16 cellular contexts compared by ENCODE assay signal in genomic region chr20:32731882-32732266, GRCh38. TPM values are rescaled to one million over a fixed set of nuclear protein-coding genes. Genes with fewer than 3 reads are reported as not detected.
DNase-seq lines count a peak whose midpoint lies in the region; FAIRE-seq and TF ChIP-seq lines count a peak whose summit lies in the region.
"Had no signal": no experiment of that assay in that cellular context is flagged by ENCODE, and none has a peak within 500 bp of the region (broad histone marks: within the 10 kb centered on the region; RNA-seq: fewer than 3 reads in every experiment).

No MANE protein-coding gene starts in this region.

- CTCF ChIA-PET in activated CD4-positive, alpha-beta memory T cell treated with anti-CD3 and anti-CD28 coated beads for 36 hours (lab: Charles Lee) = no interaction called here
- CTCF ChIA-PET in activated CD4-positive, alpha-beta memory T cell treated with anti-CD3 and anti-CD28 coated beads, Interleukin-2, amount 10 ng/mL, durations not matched to agents 7 days and 5 days (lab: Charles Lee) = interaction anchor here (2.6 kb wide), 1 partner anchor 46 kb away, joined by 9 read pairs; no protein-coding TSS in a partner anchor
- CTCF ChIA-PET in endothelial cell of umbilical vein (lab: Charles Lee) = interaction anchor here (2.5 kb wide), 1 partner anchor 46 kb away, joined by 10 read pairs; no protein-coding TSS in a partner anchor

- H3K4me1 Mint-ChIP-seq in activated CD4-positive, alpha-beta memory T cell treated with anti-CD3 and anti-CD28 coated beads for 36 hours (ENCODE audit: low read depth) = peaks cover 22% of the 10 kb centered on the region
- H3K4me1 Mint-ChIP-seq in activated CD4-positive, alpha-beta memory T cell treated with anti-CD3 and anti-CD28 coated beads, Interleukin-2, amount 10 ng/mL, durations not matched to agents 7 days and 5 days = peaks cover 26% of the 10 kb centered on the region

- no peak for TF ChIP-seq CTCF in endothelial cell of umbilical vein (IDR thresholded peaks at IDR 0.05; ENCODE audit: extremely low read depth in 1 of 2, insufficient read depth in 1 of 2, low read depth in 1 of 2, low read length in 2 of 2)
- TF ChIP-seq CTCF in BE2C (IDR thresholded peaks at IDR 0.05; ENCODE audit: low read depth, low read length) = no peak

- intact Hi-C loops in activated CD4-positive, alpha-beta memory T cell treated with anti-CD3 and anti-CD28 coated beads for 36 hours (cut with micrococcal nuclease) = no loop called here
- intact Hi-C loops in endothelial cell of umbilical vein (cut with micrococcal nuclease) = no loop called here

- H3K9me1 ChIP-seq in endothelial cell of umbilical vein (replicated peaks; ENCODE audit: control insufficient read depth, extremely low read depth, insufficient read depth, low read length) = no peaks in the 10 kb centered on the region

- H3K36me3 ChIP-seq in endothelial cell of umbilical vein (ENCODE audit: control insufficient read depth in 2 of 2, extremely low read depth in 1 of 2, insufficient read depth in 2 of 2, low read length in 2 of 2) = peaks cover 5 to 8% of the 10 kb centered on the region in 2 experiments
- no peaks in the 10 kb centered on the region for H3K36me3 ChIP-seq in BE2C

- TF ChIP-seq POLR2A in endothelial cell of umbilical vein (IDR thresholded peaks at IDR 0.05; ENCODE audit: low read depth, low read length) = no peak

- H3K4me1 ChIP-seq in endothelial cell of umbilical vein (ENCODE audit: control insufficient read depth, extremely low read depth, insufficient read depth, low read length) (no peaks in the 10 kb centered on the region), BE2C (no peaks in the 10 kb centered on the region)

- H3K79me2 ChIP-seq in endothelial cell of umbilical vein (ENCODE audit: control insufficient read depth, insufficient read depth, low read length) = peaks cover 17% of the 10 kb centered on the region

- H3K27me3 Mint-ChIP-seq in activated CD4-positive, alpha-beta memory T cell treated with anti-CD3 and anti-CD28 coated beads for 36 hours = no peaks in the 10 kb centered on the region
- H3K27me3 Mint-ChIP-seq in activated CD4-positive, alpha-beta memory T cell treated with anti-CD3 and anti-CD28 coated beads, Interleukin-2, amount 10 ng/mL, durations not matched to agents 7 days and 5 days = no peaks in the 10 kb centered on the region

- H2AFZ ChIP-seq in endothelial cell of umbilical vein (ENCODE audit: low read depth, low read length) = no peak overlapping the region

- dilution Hi-C loops in endothelial cell of umbilical vein (cut with MboI; ENCODE audit: extremely low pct_ligation_motif_present, low sequenced_read_pairs) = no loop called here

- H3K27me3 ChIP-seq in endothelial cell of umbilical vein (ENCODE audit: control insufficient read depth in 2 of 2, insufficient read depth in 2 of 2, low read length in 2 of 2) (no peaks in the 10 kb centered on the region), BE2C (no peaks in the 10 kb centered on the region)

- peak; percentile 20 for DNase-seq in activated CD4-positive, alpha-beta memory T cell treated with anti-CD3 and anti-CD28 coated beads for 36 hours
- no peak for DNase-seq in activated CD4-positive, alpha-beta memory T cell treated with anti-CD3 and anti-CD28 coated beads, Interleukin-2, amount 10 ng/mL, durations not matched to agents 7 days and 5 days
- DNase-seq in NOMO-1 treated with dmso at 0.1 percent for 144 hours (lab: John Stamatoyannopoulos, UW; ENCODE audit: unreplicated experiment) (peak; percentile 54), endothelial cell of umbilical vein (ENCODE audit: low read depth, low spot score) (no peak), renal cortical epithelial cell (ENCODE audit: low read depth) (peak; percentile 69), hippocampal formation (lab: John Stamatoyannopoulos, UW) (no peak), kidney tubule cell (ENCODE audit: low spot score) (no peak), BE2C (no peak)
- DNase-seq: foreskin melanocyte; NCI-H2227 treated with DMSO at 0.1 percent for 48 hours; Right ventricle myocardium superior; stimulated activated CD4-positive, alpha-beta T cell treated with anti-CD3 and anti-CD28 coated beads, Interleukin-4, amount 100 ng/mL, for 24 hours had no signal

- no TSS peak for BruUV-seq in endothelial cell of umbilical vein (replicated peaks; lab: Mats Ljungman, UMichigan)

- no peak overlapping the region for H3K9ac ChIP-seq in endothelial cell of umbilical vein (replicated peaks; ENCODE audit: extremely low read depth, insufficient read depth, low read length)

- H3K4me3 Mint-ChIP-seq in activated CD4-positive, alpha-beta memory T cell treated with anti-CD3 and anti-CD28 coated beads for 36 hours = no peak overlapping the region
- H3K4me3 Mint-ChIP-seq in activated CD4-positive, alpha-beta memory T cell treated with anti-CD3 and anti-CD28 coated beads, Interleukin-2, amount 10 ng/mL, durations not matched to agents 7 days and 5 days = no peak overlapping the region

- H3K9me3 Mint-ChIP-seq in activated CD4-positive, alpha-beta memory T cell treated with anti-CD3 and anti-CD28 coated beads for 36 hours = no peaks in the 10 kb centered on the region
- H3K9me3 Mint-ChIP-seq in activated CD4-positive, alpha-beta memory T cell treated with anti-CD3 and anti-CD28 coated beads, Interleukin-2, amount 10 ng/mL, durations not matched to agents 7 days and 5 days = no peaks in the 10 kb centered on the region

- no peaks in the 10 kb centered on the region for H4K20me1 ChIP-seq in endothelial cell of umbilical vein (replicated peaks; ENCODE audit: control insufficient read depth, extremely low read depth, insufficient read depth, low read length)

- no peak overlapping the region for H3K27ac Mint-ChIP-seq in activated CD4-positive, alpha-beta memory T cell treated with anti-CD3 and anti-CD28 coated beads for 36 hours
- H3K27ac Mint-ChIP-seq in activated CD4-positive, alpha-beta memory T cell treated with anti-CD3 and anti-CD28 coated beads, Interleukin-2, amount 10 ng/mL, durations not matched to agents 7 days and 5 days = no peak overlapping the region

- H3K9me3 ChIP-seq in endothelial cell of umbilical vein (replicated peaks; ENCODE audit: control insufficient read depth, insufficient read depth, low read length) = no peaks in the 10 kb centered on the region
- H3K9me3 ChIP-seq in BE2C = no peaks in the 10 kb centered on the region

- peaks cover under 1% of the 10 kb centered on the region for H3K36me3 Mint-ChIP-seq in activated CD4-positive, alpha-beta memory T cell treated with anti-CD3 and anti-CD28 coated beads for 36 hours
- H3K36me3 Mint-ChIP-seq in activated CD4-positive, alpha-beta memory T cell treated with anti-CD3 and anti-CD28 coated beads, Interleukin-2, amount 10 ng/mL, durations not matched to agents 7 days and 5 days (ENCODE audit: low read depth) = peaks cover 18% of the 10 kb centered on the region

- POLR2A ChIA-PET in activated CD4-positive, alpha-beta memory T cell treated with anti-CD3 and anti-CD28 coated beads for 36 hours (lab: Charles Lee) = no interaction called here
- POLR2A ChIA-PET in activated CD4-positive, alpha-beta memory T cell treated with anti-CD3 and anti-CD28 coated beads, Interleukin-2, amount 10 ng/mL, durations not matched to agents 7 days and 5 days (lab: Charles Lee) = no interaction called here
- POLR2A ChIA-PET in endothelial cell of umbilical vein (lab: Charles Lee) = no interaction called here

- no peak overlapping the region for H3K4me3 ChIP-seq in endothelial cell of umbilical vein (replicated peaks in 1 of 3; ENCODE audit: insufficient read depth in 1 of 3, low read depth in 1 of 3, low read length in 3 of 3)
- no peak overlapping the region for H3K4me3 ChIP-seq in BE2C (ENCODE audit: low read depth, low read length)

- H3K4me2 ChIP-seq in endothelial cell of umbilical vein (ENCODE audit: insufficient read depth, low read length) = no peak overlapping the region

- FAIRE-seq in endothelial cell of umbilical vein (lab: Jason Lieb, UNC) = peak; percentile 50
- FAIRE-seq: G401.6 had no signal

- no peak overlapping the region for H3K27ac ChIP-seq in endothelial cell of umbilical vein (ENCODE audit: insufficient read depth, low read depth, low read length)
- H3K27ac ChIP-seq: VCaP had no signal

RNA-seq across cellular contexts. Expression of gene COMMD7, which starts 11.4 kb away (rescaled TPM):
- 10 to 100 TPM; 38.1 to 39.6 TPM for total RNA-seq in activated CD4-positive, alpha-beta memory T cell treated with anti-CD3 and anti-CD28 coated beads for 36 hours
- total RNA-seq in activated CD4-positive, alpha-beta memory T cell treated with anti-CD3 and anti-CD28 coated beads, Interleukin-2, amount 10 ng/mL, durations not matched to agents 7 days and 5 days = 10 to 100 TPM; 61.7 to 62.6 TPM
- 55.9 and 58.8 TPM in 2 replicates for total RNA-seq in endothelial cell of umbilical vein
- 72.9 and 76.0 TPM in 2 replicates for polyA plus RNA-seq in endothelial cell of umbilical vein
- 85.7 and 89.0 TPM in 2 replicates for polyA plus RNA-seq in endothelial cell of umbilical vein (2011; cell fraction: cytosol; rRNA removed)
- 58.7 and 60.3 TPM in 2 replicates for polyA plus RNA-seq in endothelial cell of umbilical vein (2011; cell fraction: nucleus; rRNA removed)
- 78.0 and 85.7 TPM in 2 replicates for polyA plus RNA-seq in endothelial cell of umbilical vein (2012)
- polyA minus RNA-seq in endothelial cell of umbilical vein = 31.7 and 33.4 TPM in 2 replicates
- 26.8 TPM for polyA minus RNA-seq in endothelial cell of umbilical vein (2011; cell fraction: cytosol; rRNA and poly(A)+ RNA removed)
- polyA minus RNA-seq in endothelial cell of umbilical vein (2011; cell fraction: nucleus; rRNA and poly(A)+ RNA removed) = 12.2 and 14.3 TPM in 2 replicates
- total RNA-seq in renal cortical epithelial cell = 19.9 and 36.6 TPM in 2 replicates
- polyA plus RNA-seq in BE2C (2012; ENCODE audit: insufficient read depth, insufficient read length, low read depth) = 45.8 TPM

RNA-seq across cellular contexts. Expression of gene DNMT3B, which starts 30.3 kb away (rescaled TPM):
- total RNA-seq in activated CD4-positive, alpha-beta memory T cell treated with anti-CD3 and anti-CD28 coated beads for 36 hours = 1 to 10 TPM; 1.7 to 2.0 TPM
- 1 to 10 TPM; 2.2 to 2.4 TPM for total RNA-seq in activated CD4-positive, alpha-beta memory T cell treated with anti-CD3 and anti-CD28 coated beads, Interleukin-2, amount 10 ng/mL, durations not matched to agents 7 days and 5 days
- total RNA-seq in endothelial cell of umbilical vein (6.8 TPM in 2 replicates), renal cortical epithelial cell (13.0 and 13.5 TPM in 2 replicates)
- 3.2 and 3.6 TPM in 2 replicates for polyA plus RNA-seq in endothelial cell of umbilical vein
- 3.0 and 3.2 TPM in 2 replicates for polyA plus RNA-seq in endothelial cell of umbilical vein (2011; cell fraction: cytosol; rRNA removed)
- 11.3 and 11.9 TPM in 2 replicates for polyA plus RNA-seq in endothelial cell of umbilical vein (2011; cell fraction: nucleus; rRNA removed)
- 4.4 and 4.7 TPM in 2 replicates for polyA plus RNA-seq in endothelial cell of umbilical vein (2012)
- polyA minus RNA-seq in endothelial cell of umbilical vein = 3.4 TPM in 2 replicates
- polyA minus RNA-seq in endothelial cell of umbilical vein (2011; cell fraction: cytosol; rRNA and poly(A)+ RNA removed) = 3.8 TPM
- 2.9 and 3.7 TPM in 2 replicates for polyA minus RNA-seq in endothelial cell of umbilical vein (2011; cell fraction: nucleus; rRNA and poly(A)+ RNA removed)
- 1.5 TPM for polyA plus RNA-seq in BE2C (2012; ENCODE audit: insufficient read depth, insufficient read length, low read depth)

RNA-seq across cellular contexts. Expression of gene C20orf203, which starts 58.1 kb away (rescaled TPM):
- under 1 TPM in 1 of 2 experiments, not detected in 1; 0.05 TPM for total RNA-seq in activated CD4-positive, alpha-beta memory T cell treated with anti-CD3 and anti-CD28 coated beads for 36 hours
- under 1 TPM; 0.13 to 0.15 TPM for total RNA-seq in activated CD4-positive, alpha-beta memory T cell treated with anti-CD3 and anti-CD28 coated beads, Interleukin-2, amount 10 ng/mL, durations not matched to agents 7 days and 5 days
- total RNA-seq in endothelial cell of umbilical vein (not detected in 2 replicates), renal cortical epithelial cell (not detected in 2 replicates)
- polyA plus RNA-seq in endothelial cell of umbilical vein = not detected in 2 replicates
- 0.01 TPM in 1 of 2 replicates, not detected in the other for polyA plus RNA-seq in endothelial cell of umbilical vein (2011; cell fraction: cytosol; rRNA removed)
- polyA plus RNA-seq in endothelial cell of umbilical vein (2011; cell fraction: nucleus; rRNA removed) = not detected in 2 replicates
- polyA plus RNA-seq in endothelial cell of umbilical vein (2012) = not detected in 2 replicates
- 0.11 and 0.12 TPM in 2 replicates for polyA minus RNA-seq in endothelial cell of umbilical vein
- polyA minus RNA-seq in endothelial cell of umbilical vein (2011; cell fraction: cytosol; rRNA and poly(A)+ RNA removed) = not detected
- not detected in 2 replicates for polyA minus RNA-seq in endothelial cell of umbilical vein (2011; cell fraction: nucleus; rRNA and poly(A)+ RNA removed)
- polyA plus RNA-seq in BE2C (2012; ENCODE audit: insufficient read depth, insufficient read length, low read depth) = not detected
- total RNA-seq: A673, LHCN-M2, Right ventricle myocardium superior had no signal

Comparison
In these comparisons a context has a peak if more than half of its experiments do, and no peak if none do; other contexts are left out.
1. DNase-seq: peak in activated CD4-positive, alpha-beta memory T cell treated with anti-CD3 and anti-CD28 coated beads for 36 hours (single experiment), NOMO-1 treated with dmso at 0.1 percent for 144 hours (single experiment) and renal cortical epithelial cell (single experiment); none in activated CD4-positive, alpha-beta memory T cell treated with anti-CD3 and anti-CD28 coated beads, Interleukin-2, amount 10 ng/mL, durations not matched to agents 7 days and 5 days (single experiment), endothelial cell of umbilical vein (single experiment), hippocampal formation (0 of 2), kidney tubule cell (single experiment) and BE2C (single experiment).